Comparison of ENCODE assay signal across 12 cellular contexts in genomic region chr13:19575230-19575629, GRCh38. TPM values are rescaled to one million over a fixed set of nuclear protein-coding genes. Genes with fewer than 3 reads are reported as not detected.
"Had no signal": no experiment of that assay in that cellular context is flagged by ENCODE, and none has a peak within 500 bp of the region (broad histone marks: within the 10 kb centered on the region; RNA-seq: fewer than 3 reads in every experiment).

No MANE protein-coding gene starts in this region.

- H3K4me3 Mint-ChIP-seq: HFFc6 had no signal

- H3K9me3 Mint-ChIP-seq: HFFc6 had no signal

- FAIRE-seq: K562 had no signal

- ATAC-seq: HCT116, K562 had no signal

- H3K9me3 ChIP-seq: HAP-1 had no signal

- H2AFZ ChIP-seq: GM23248 had no signal

- H3K4me1 ChIP-seq: HAP-1 had no signal

- H3K27ac ChIP-seq: GM23248, HL-60 had no signal

- DNase-seq: GM23248, GOT3, H7, HFFc6, IMR-90, KG1 had no signal

- H3K27ac Mint-ChIP-seq: HFFc6 had no signal

- H3K9ac ChIP-seq: GM23248 had no signal

- H3K36me3 ChIP-seq: HAP-1 had no signal

- H3K4me3 ChIP-seq: GM23248, HAP-1, K562 had no signal

RNA-seq across cellular contexts. Expression of gene TPTE2, which starts 13.9 kb away (rescaled TPM):
- total RNA-seq: GM23248, H4, H7, HT1080, IMR-90, K562 had no signal
- polyA plus RNA-seq: GM23248, IMR-90, K562 had no signal
